In genomic region chr16:3689731-3690130, GRCh38 we compare ENCODE assay signal across 2 cellular contexts.
TF ChIP-seq lines count a peak whose summit lies in the region.

No MANE protein-coding gene starts in this region.

TF ChIP-seq in IMR-90, 13 proteins besides CTCF, POLR2A, EP300 and RAD21:
- TF ChIP-seq CEBPB (IDR thresholded peaks at IDR 0.05; ENCODE audit: low read depth, low read length), result no peak
- no peak for TF ChIP-seq RFX5 (IDR thresholded peaks at IDR 0.05; ENCODE audit: low read depth, low read length)
- no peak for TF ChIP-seq ELK1 (IDR thresholded peaks at IDR 0.05; ENCODE audit: borderline replicate concordance, low read depth, low read length)
- no peak for TF ChIP-seq FOS (IDR thresholded peaks at IDR 0.05; ENCODE audit: low read depth, low read length)
- no peak for TF ChIP-seq CHD1 (IDR thresholded peaks at IDR 0.05; ENCODE audit: low read depth, low read length)
- no peak for TF ChIP-seq USF2 (IDR thresholded peaks at IDR 0.05; ENCODE audit: low read depth, low read length)
- no peak for TF ChIP-seq MAZ (IDR thresholded peaks at IDR 0.05; ENCODE audit: borderline replicate concordance, low read depth, low read length)
- no peak for TF ChIP-seq NFE2L2 (IDR thresholded peaks at IDR 0.05; ENCODE audit: low read depth, low read length)
- no peak for TF ChIP-seq RCOR1 (IDR thresholded peaks at IDR 0.05; ENCODE audit: insufficient replicate concordance, low read length)
- no peak for TF ChIP-seq SMC3 (IDR thresholded peaks at IDR 0.05; ENCODE audit: low read depth, low read length)
- no peak for TF ChIP-seq MXI1 (IDR thresholded peaks at IDR 0.05; ENCODE audit: borderline replicate concordance, low read depth, low read length)
- no peak for TF ChIP-seq MAFK (IDR thresholded peaks at IDR 0.05; ENCODE audit: low read depth, low read length)
- no peak for TF ChIP-seq BHLHE40 (IDR thresholded peaks at IDR 0.05; ENCODE audit: low read depth, low read length)

TF ChIP-seq in H1, 55 proteins besides CTCF, POLR2A, EP300 and RAD21:
- TF ChIP-seq BCL11A (IDR thresholded peaks at IDR 0.05; ENCODE audit: low read depth in 2 of 2, low read length in 2 of 2), result no peak
- no peak for TF ChIP-seq ZNF274 (IDR thresholded peaks at IDR 0.05; ENCODE audit: borderline replicate concordance, extremely low read depth, low read length)
- no peak for TF ChIP-seq KDM1A (IDR thresholded peaks at IDR 0.05; ENCODE audit: borderline replicate concordance, low read length)
- no peak for TF ChIP-seq ATF3 (IDR thresholded peaks at IDR 0.05; ENCODE audit: insufficient read depth, low read depth, low read length)
- no peak for TF ChIP-seq TAF7 (optimal IDR thresholded peaks at IDR 0.05; ENCODE audit: borderline replicate concordance, low read depth, low read length)
- TF ChIP-seq CHD7 (IDR thresholded peaks at IDR 0.05; ENCODE audit: insufficient replicate concordance, low read length), result no peak
- TF ChIP-seq MAX (IDR thresholded peaks at IDR 0.05), result no peak
- TF ChIP-seq BRCA1 (IDR thresholded peaks at IDR 0.05; ENCODE audit: low read depth, low read length), result no peak
- no peak for TF ChIP-seq HDAC6 (IDR thresholded peaks at IDR 0.05; ENCODE audit: low read depth, low read length)
